In genomic region chr17:2235792-2236365, GRCh38 we compare ENCODE assay signal across 15 cellular contexts.
DNase-seq lines count a peak whose midpoint lies in the region; ATAC-seq and TF ChIP-seq lines count a peak whose summit lies in the region.
"Had no signal": no experiment of that assay in that cellular context is flagged by ENCODE, and none has a peak within 500 bp of the region (broad histone marks: within the 10 kb centered on the region; RNA-seq: fewer than 3 reads in every experiment).

No MANE protein-coding gene starts in this region.

- DNase-seq in Right ventricle myocardium inferior (ENCODE audit: missing footprints): peak; percentile 77
- no peak for DNase-seq in cardiac septum (ENCODE audit: low spot score)
- DNase-seq in fibroblast of the aortic adventitia (ENCODE audit: low read depth): peak; percentile 97
- DNase-seq in ovary: no peak
- DNase-seq in aorta: no peak
- DNase-seq in activated CD4-positive, alpha-beta T cell treated with anti-CD3 and anti-CD28 coated beads, Interleukin-2, amount 10 ng/mL, durations not matched to agents 24 days and 14 days: no peak
- no peak for DNase-seq in MM.1S
- DNase-seq: activated effector memory CD4-positive, alpha-beta T cell treated with Interleukin-2 at 50 U/mL for 16 hours; foreskin keratinocyte; NCI-H187; NCI-H510A; PC-3; stimulated activated naive CD8-positive, alpha-beta T cell treated with anti-CD3 and anti-CD28 coated beads, Interleukin-15, amount 100 ng/mL, for 72 hours had no signal

- H3K4me3 ChIP-seq in fibroblast of the aortic adventitia (ENCODE audit: low read depth, low read length): no peak overlapping the region
- H3K4me3 ChIP-seq in ovary: no peak overlapping the region
- no peak overlapping the region for H3K4me3 ChIP-seq in aorta (ENCODE audit: low read length in 2 of 2)
- no peak overlapping the region for H3K4me3 ChIP-seq in MM.1S (ENCODE audit: low read length)

- no peaks in the 10 kb centered on the region for H3K36me3 ChIP-seq in ovary
- H3K36me3 ChIP-seq in aorta (ENCODE audit: control insufficient read depth in 1 of 2, insufficient read depth in 2 of 2, low read length in 1 of 2): no peaks in the 10 kb centered on the region
- no peaks in the 10 kb centered on the region for H3K36me3 ChIP-seq in MM.1S (replicated peaks; ENCODE audit: insufficient read depth, low read length)

- ATAC-seq in Right ventricle myocardium inferior (peak; percentile 47), aorta (ENCODE audit: low FRiP score) (peak; percentile 36), HG03378 (IDR thresholded peaks at IDR 0.05; ENCODE audit: unreplicated experiment) (no peak)
- ATAC-seq: foreskin keratinocyte; PC-3; SK-N-SH treated with all-trans-retinoic acid at 6 μM for 48 hours; stimulated activated naive CD8-positive, alpha-beta T cell treated with anti-CD3 and anti-CD28 coated beads, Interleukin-15, amount 100 ng/mL, for 72 hours had no signal

- H3K27me3 ChIP-seq in ovary (no peaks in the 10 kb centered on the region), aorta (ENCODE audit: control insufficient read depth in 1 of 2, insufficient read depth in 2 of 2, low read length in 1 of 2) (no peaks in the 10 kb centered on the region), MM.1S (replicated peaks; ENCODE audit: insufficient read depth, low read length) (no peaks in the 10 kb centered on the region)
- H3K27me3 ChIP-seq: foreskin keratinocyte had no signal

- no peaks in the 10 kb centered on the region for H3K9me3 ChIP-seq in ovary
- H3K9me3 ChIP-seq in aorta (ENCODE audit: control insufficient read depth, low read length): no peaks in the 10 kb centered on the region
- no peaks in the 10 kb centered on the region for H3K9me3 ChIP-seq in MM.1S (replicated peaks; ENCODE audit: insufficient read depth, low read length)

- no peaks in the 10 kb centered on the region for H3K9me3 Mint-ChIP-seq in activated CD4-positive, alpha-beta T cell treated with anti-CD3 and anti-CD28 coated beads, Interleukin-2, amount 10 ng/mL, durations not matched to agents 24 days and 14 days
- H3K9me3 Mint-ChIP-seq: stimulated activated naive CD8-positive, alpha-beta T cell treated with anti-CD3 and anti-CD28 coated beads, Interleukin-15, amount 100 ng/mL, for 72 hours had no signal

- intact Hi-C loops in Right ventricle myocardium inferior (cut with DNase I): loop anchor here (2.0 to 5.0 kb wide), 2 partner anchors 57 to 139 kb away; no protein-coding TSS in a partner anchor
- intact Hi-C loops in cardiac septum (cut with DNase I): loop anchor here (5.0 kb wide), 1 partner anchor 64 kb away; no protein-coding TSS in a partner anchor
- intact Hi-C loops in ovary (cut with DNase I): loop anchor here in 3 of 4 donors (2.0 to 10.0 kb wide), 3 partner anchors 55 to 61 kb away; no protein-coding TSS in a partner anchor
- intact Hi-C loops in aorta (cut with DNase I): loop anchor here in 1 of 2 donors (5.0 kb wide), 1 partner anchor 64 kb away; no protein-coding TSS in a partner anchor
- intact Hi-C loops in activated CD4-positive, alpha-beta T cell treated with anti-CD3 and anti-CD28 coated beads, Interleukin-2, amount 10 ng/mL, durations not matched to agents 24 days and 14 days (cut with micrococcal nuclease): no loop called here

- H3K4me2 ChIP-seq in MM.1S (ENCODE audit: low read depth, low read length): no peak overlapping the region

- H3K27ac Mint-ChIP-seq in activated CD4-positive, alpha-beta T cell treated with anti-CD3 and anti-CD28 coated beads, Interleukin-2, amount 10 ng/mL, durations not matched to agents 24 days and 14 days: no peak overlapping the region

- TF ChIP-seq EP300 in ovary (IDR thresholded peaks at IDR 0.05): no peak

- peaks cover 51% of the 10 kb centered on the region for H3K36me3 Mint-ChIP-seq in activated CD4-positive, alpha-beta T cell treated with anti-CD3 and anti-CD28 coated beads, Interleukin-2, amount 10 ng/mL, durations not matched to agents 24 days and 14 days (ENCODE audit: low read depth)

- peak; percentile 44 for TF ChIP-seq CTCF in fibroblast of the aortic adventitia (IDR thresholded peaks at IDR 0.05; ENCODE audit: insufficient read depth, low read length)
- TF ChIP-seq CTCF in ovary (IDR thresholded peaks at IDR 0.05): no peak
- TF ChIP-seq CTCF in MM.1S (IDR thresholded peaks at IDR 0.05; ENCODE audit: low read length): no peak

- H3K79me2 ChIP-seq in MM.1S (ENCODE audit: low read length): peaks cover 14% of the 10 kb centered on the region; the same call in 1 of the 2 replicates

- H4K20me1 ChIP-seq in MM.1S (ENCODE audit: insufficient read depth, low read length): no peaks in the 10 kb centered on the region

- peaks cover 61% of the 10 kb centered on the region for H3K4me1 Mint-ChIP-seq in activated CD4-positive, alpha-beta T cell treated with anti-CD3 and anti-CD28 coated beads, Interleukin-2, amount 10 ng/mL, durations not matched to agents 24 days and 14 days

- H3K9ac ChIP-seq in MM.1S (ENCODE audit: low read length): no peak overlapping the region

- no peaks in the 10 kb centered on the region for H3K27me3 Mint-ChIP-seq in activated CD4-positive, alpha-beta T cell treated with anti-CD3 and anti-CD28 coated beads, Interleukin-2, amount 10 ng/mL, durations not matched to agents 24 days and 14 days
- H3K27me3 Mint-ChIP-seq: stimulated activated naive CD8-positive, alpha-beta T cell treated with anti-CD3 and anti-CD28 coated beads, Interleukin-15, amount 100 ng/mL, for 72 hours had no signal

- no peak for TF ChIP-seq POLR2A in ovary (IDR thresholded peaks at IDR 0.05)

- peaks cover 30% of the 10 kb centered on the region for H3K4me1 ChIP-seq in ovary (ENCODE audit: insufficient read depth)
- H3K4me1 ChIP-seq in aorta (ENCODE audit: control insufficient read depth in 1 of 2, insufficient read depth in 2 of 2, low read length in 2 of 2): peaks cover 3 to 5% of the 10 kb centered on the region in 2 donors
- H3K4me1 ChIP-seq in MM.1S (ENCODE audit: low read length): peaks cover 33% of the 10 kb centered on the region

- no peak overlapping the region for H3K4me3 Mint-ChIP-seq in activated CD4-positive, alpha-beta T cell treated with anti-CD3 and anti-CD28 coated beads, Interleukin-2, amount 10 ng/mL, durations not matched to agents 24 days and 14 days
- H3K4me3 Mint-ChIP-seq: stimulated activated naive CD8-positive, alpha-beta T cell treated with anti-CD3 and anti-CD28 coated beads, Interleukin-15, amount 100 ng/mL, for 72 hours had no signal

- WGBS in ovary, 3 donors: 25 to 41% (median 29%) methylated on average over 6 of the region's 6 CpGs
- 16 to 19% methylated on average over 6 of the region's 6 CpGs for WGBS in aorta, 2 donors

- H3K27ac ChIP-seq in ovary: peak overlapping the region; percentile 11 to 37
- H3K27ac ChIP-seq in aorta (ENCODE audit: low read depth in 1 of 2, low read length in 2 of 2): no peak overlapping the region
- H3K27ac ChIP-seq in MM.1S (ENCODE audit: low read length): no peak overlapping the region
- H3K27ac ChIP-seq: foreskin keratinocyte had no signal

- H3F3A ChIP-seq in MM.1S (ENCODE audit: insufficient read depth, low read length): peaks cover 31% of the 10 kb centered on the region

- no peak overlapping the region for H2AFZ ChIP-seq in MM.1S (ENCODE audit: low read length)

- no peaks in the 10 kb centered on the region for H3K9me2 ChIP-seq in MM.1S (replicated peaks; ENCODE audit: insufficient read depth, low read length)

Comparison
In these comparisons a context has a peak if more than half of its experiments do, and no peak if none do; other contexts are left out.
1. DNase-seq: peak in Right ventricle myocardium inferior (single experiment) and fibroblast of the aortic adventitia (single experiment); none in cardiac septum (single experiment), ovary (0 of 5), aorta (0 of 2), activated CD4-positive, alpha-beta T cell treated with anti-CD3 and anti-CD28 coated beads, Interleukin-2, amount 10 ng/mL, durations not matched to agents 24 days and 14 days (single experiment) and MM.1S (single experiment).
2. H3K27ac ChIP-seq: peak in ovary (2 of 2); none in aorta (0 of 2) and MM.1S (single experiment).